1 cellular context compared by ENCODE assay signal in the genomic region with DNA sequence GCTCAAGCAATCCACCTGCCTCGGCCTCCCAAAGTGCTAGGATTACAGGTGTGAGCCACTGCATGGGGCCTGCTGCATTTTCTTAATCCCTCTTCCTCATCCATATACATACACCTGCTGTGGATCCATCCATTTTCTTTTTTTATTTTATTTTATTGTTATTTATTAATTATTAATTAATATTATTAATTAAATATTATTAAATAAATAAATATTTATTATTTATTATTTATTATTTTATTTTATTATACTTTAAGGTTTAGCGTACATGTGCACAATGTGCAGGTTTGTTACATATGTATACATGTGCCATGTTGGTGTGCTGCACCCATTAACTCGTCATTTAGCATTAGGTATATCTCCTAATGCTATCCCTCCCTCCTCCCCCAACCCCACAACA. TPM values are rescaled to one million over a fixed set of nuclear protein-coding genes. Genes with fewer than 3 reads are reported as not detected.
"Had no signal": no experiment of that assay in that cellular context is flagged by ENCODE, and none has a peak within 500 bp of the region (broad histone marks: within the 10 kb centered on the region; RNA-seq: fewer than 3 reads in every experiment).

No MANE protein-coding gene starts in this region.

RNA-seq across cellular contexts. Expression of a gene that starts 10.4 kb away (rescaled TPM):
- total RNA-seq: G401 had no signal

RNA-seq across cellular contexts. Expression of a gene that starts 48.1 kb away (rescaled TPM):
- total RNA-seq: G401 had no signal
